ENCODE assay signal across 19 cellular contexts in genomic region chr6:155212616-155213380, GRCh38. TPM values are rescaled to one million over a fixed set of nuclear protein-coding genes. Genes with fewer than 3 reads are reported as not detected.
"Had no signal": no experiment of that assay in that cellular context is flagged by ENCODE, and none has a peak within 500 bp of the region (broad histone marks: within the 10 kb centered on the region; RNA-seq: fewer than 3 reads in every experiment).

No MANE protein-coding gene starts in this region.

- H3K9me3 Mint-ChIP-seq: activated T-helper 2 cell treated with anti-CD3 and anti-CD28 coated beads, Interferon-gamma antibody, Interleukin-2, Interleukin-4, amounts not matched to agents 10 μg/mL and 5 μg/mL and 100 μg/mL, durations not matched to agents 14 hours and 24 hours and 36 hours; dendritic cell treated with granulocyte-macrophage colony-stimulating factor and Interleukin-4, amounts not matched to agents 40 ng/mL and 50 ng/mL, for 4 days; effector memory CD8-positive, alpha-beta T cell had no signal

- H3K27ac Mint-ChIP-seq: activated T-helper 2 cell treated with anti-CD3 and anti-CD28 coated beads, Interferon-gamma antibody, Interleukin-2, Interleukin-4, amounts not matched to agents 10 μg/mL and 5 μg/mL and 100 μg/mL, durations not matched to agents 14 hours and 24 hours and 36 hours; dendritic cell treated with granulocyte-macrophage colony-stimulating factor and Interleukin-4, amounts not matched to agents 40 ng/mL and 50 ng/mL, for 4 days; effector memory CD8-positive, alpha-beta T cell; nephron had no signal

- H3K27me3 ChIP-seq: adrenal gland, brain microvascular endothelial cell, suprapubic skin, upper lobe of right lung had no signal

- ATAC-seq: activated CD4-positive, CD25-positive, alpha-beta regulatory T cell treated with anti-CD3 and anti-CD28 coated beads, Interleukin-2, amount 50 U/mL, for 24 hours; effector memory CD8-positive, alpha-beta T cell; left colon had no signal

- H3K4me3 ChIP-seq: adrenal gland, suprapubic skin, upper lobe of right lung had no signal

- H3K4me3 Mint-ChIP-seq: dendritic cell treated with granulocyte-macrophage colony-stimulating factor and Interleukin-4, amounts not matched to agents 40 ng/mL and 50 ng/mL, for 4 days; effector memory CD8-positive, alpha-beta T cell; nephron had no signal

- H3K9me3 ChIP-seq: adrenal gland, suprapubic skin, upper lobe of right lung had no signal

- H3K27ac ChIP-seq: adrenal gland, brain microvascular endothelial cell, suprapubic skin, upper lobe of right lung had no signal

- H3K4me1 ChIP-seq: adrenal gland, upper lobe of right lung had no signal

- H3K4me1 Mint-ChIP-seq: nephron had no signal

- DNase-seq: activated naive CD4-positive, alpha-beta T cell treated with anti-CD3 and anti-CD28 coated beads, Interleukin-2, amount 50 U/mL, for 16 hours; adrenal gland; brain microvascular endothelial cell; cerebellar nuclear complex; effector memory CD8-positive, alpha-beta T cell; erythroblast; left colon; stimulated activated CD4-positive, alpha-beta T cell treated with anti-CD3 and anti-CD28 coated beads, Interleukin-2, amount 100 ng/mL, for 48 hours; stimulated activated naive CD4-positive, alpha-beta T cell treated with Interleukin-2 at 50 U/mL for 16 hours; T-helper 2 cell; upper lobe of right lung had no signal

- H3K36me3 ChIP-seq: adrenal gland, brain microvascular endothelial cell, suprapubic skin, upper lobe of right lung had no signal

RNA-seq across cellular contexts. Expression of gene CLDN20, which starts 51.0 kb away (rescaled TPM):
- total RNA-seq: adrenal gland, left colon, lung microvascular endothelial cell, osteoblast, pulmonary artery endothelial cell, suprapubic skin, upper lobe of right lung had no signal
- polyA plus RNA-seq: adrenal gland had no signal
